9 cellular contexts compared by ENCODE assay signal in genomic region chr6:32843321-32843978, GRCh38. TPM values are rescaled to one million over a fixed set of nuclear protein-coding genes. Genes with fewer than 3 reads are reported as not detected.
DNase-seq lines count a peak whose midpoint lies in the region; ATAC-seq and TF ChIP-seq lines count a peak whose summit lies in the region.
"Had no signal": no experiment of that assay in that cellular context is flagged by ENCODE, and none has a peak within 500 bp of the region (broad histone marks: within the 10 kb centered on the region; RNA-seq: fewer than 3 reads in every experiment).

No MANE protein-coding gene starts in this region.

- peaks cover 54% of the 10 kb centered on the region for H3K27me3 Mint-ChIP-seq in neural progenitor cell (ENCODE audit: insufficient read depth, low read depth)

- peaks cover 1% of the 10 kb centered on the region for H3F3A ChIP-seq in neural progenitor cell (ENCODE audit: low read depth)

- H3K9me3 ChIP-seq in endocrine pancreas (ENCODE audit: control insufficient read depth, low read length) (no peaks in the 10 kb centered on the region), neural progenitor cell (ENCODE audit: low read depth) (no peaks in the 10 kb centered on the region)

- no peaks in the 10 kb centered on the region for H3K36me3 Mint-ChIP-seq in neural progenitor cell

- no peak overlapping the region for H3K27ac ChIP-seq in neural progenitor cell
- H3K27ac ChIP-seq: 22Rv1 had no signal

- H3K36me3 ChIP-seq in endocrine pancreas (ENCODE audit: control insufficient read depth, insufficient read depth, low read length) (no peaks in the 10 kb centered on the region), neural progenitor cell (no peaks in the 10 kb centered on the region)

- ATAC-seq in GM18909 (IDR thresholded peaks at IDR 0.05; ENCODE audit: poor library complexity, unreplicated experiment) (no peak), HG03135 (IDR thresholded peaks at IDR 0.05; ENCODE audit: unreplicated experiment) (no peak), GM21390 (IDR thresholded peaks at IDR 0.05; ENCODE audit: unreplicated experiment) (no peak)

- peak overlapping the region; percentile 90 for H3K4me3 Mint-ChIP-seq in neural progenitor cell

- H3K4me2 ChIP-seq in neural progenitor cell: peak overlapping the region; percentile 91

- no peak overlapping the region for H3K27ac Mint-ChIP-seq in neural progenitor cell

- H3K4me3 ChIP-seq in endocrine pancreas (ENCODE audit: control insufficient read depth, insufficient read depth, low read length) (peak overlapping the region; percentile 77), neural progenitor cell (peak overlapping the region; percentile 50)

- H2AFZ ChIP-seq in neural progenitor cell (replicated peaks): peak overlapping the region; percentile 84

- peaks cover 11% of the 10 kb centered on the region for H3K4me1 Mint-ChIP-seq in neural progenitor cell

- H4K20me1 ChIP-seq in neural progenitor cell (ENCODE audit: low read depth): no peaks in the 10 kb centered on the region

- DNase-seq in DMS 273 (lab: John Stamatoyannopoulos, UW; ENCODE audit: unreplicated experiment) (peak; percentile 34), DMS 273 treated with DMSO at 0.1 percent for 48 hours (lab: John Stamatoyannopoulos, UW) (no peak), NOMO-1 treated with dmso at 0.1 percent for 144 hours (lab: John Stamatoyannopoulos, UW; ENCODE audit: unreplicated experiment) (peak; percentile 18), neural progenitor cell (ENCODE audit: low spot score) (no peak)

- H3K9ac ChIP-seq in endocrine pancreas (ENCODE audit: control insufficient read depth, insufficient read depth, low read length) (peak overlapping the region; percentile 91), neural progenitor cell (no peak overlapping the region)

- H3K27me3 ChIP-seq in endocrine pancreas (ENCODE audit: control insufficient read depth, insufficient read depth, low read length) (no peaks in the 10 kb centered on the region), neural progenitor cell (peaks cover 56% of the 10 kb centered on the region)

- no peaks in the 10 kb centered on the region for H3K79me2 ChIP-seq in neural progenitor cell (ENCODE audit: low read depth)

- H3K9me3 Mint-ChIP-seq in neural progenitor cell: no peaks in the 10 kb centered on the region

- H3K4me1 ChIP-seq in endocrine pancreas (ENCODE audit: control insufficient read depth, insufficient read depth, low read length): no peaks in the 10 kb centered on the region
- peaks cover 4% of the 10 kb centered on the region for H3K4me1 ChIP-seq in neural progenitor cell

- no peak for TF ChIP-seq CTCF in neural progenitor cell (IDR thresholded peaks at IDR 0.05)

RNA-seq across cellular contexts. Expression of gene PSMB8, which starts 0.4 kb away (rescaled TPM):
- total RNA-seq in neural progenitor cell (ENCODE audit: low replicate concordance): 2.0 and 2.2 TPM in 2 replicates

RNA-seq across cellular contexts. Expression of gene TAP2, which starts 4.9 kb away (rescaled TPM):
- total RNA-seq in neural progenitor cell (ENCODE audit: low replicate concordance): 2.8 and 2.9 TPM in 2 replicates

RNA-seq across cellular contexts. Expression of gene TAP1, which starts 10.1 kb away (rescaled TPM):
- 6.2 and 6.5 TPM in 2 replicates for total RNA-seq in neural progenitor cell (ENCODE audit: low replicate concordance)

RNA-seq across cellular contexts. Expression of gene PSMB9, which starts 10.5 kb away (rescaled TPM):
- not detected in 2 replicates for total RNA-seq in neural progenitor cell (ENCODE audit: low replicate concordance)

RNA-seq across cellular contexts. Expression of gene HLA-DOB, which starts 26.6 kb away (rescaled TPM):
- 2.6 TPM in 1 of 2 replicates, not detected in the other for total RNA-seq in neural progenitor cell (ENCODE audit: low replicate concordance)

Comparison
In these comparisons a context has a peak if more than half of its experiments do, and no peak if none do; other contexts are left out.
1. DNase-seq: peak in DMS 273 (single experiment) and NOMO-1 treated with dmso at 0.1 percent for 144 hours (single experiment); none in DMS 273 treated with DMSO at 0.1 percent for 48 hours (single experiment) and neural progenitor cell (single experiment).